ENCODE assay signal across 17 cellular contexts in genomic region chr12:49364989-49365388, GRCh38. TPM values are rescaled to one million over a fixed set of nuclear protein-coding genes. Genes with fewer than 3 reads are reported as not detected.
DNase-seq lines count a peak whose midpoint lies in the region; ATAC-seq, FAIRE-seq and TF ChIP-seq lines count a peak whose summit lies in the region.
"Had no signal": no experiment of that assay in that cellular context is flagged by ENCODE, and none has a peak within 500 bp of the region (broad histone marks: within the 10 kb centered on the region; RNA-seq: fewer than 3 reads in every experiment).

No MANE protein-coding gene starts in this region.

- CTCF ChIA-PET in MCF 10A (lab: Yijun Ruan, JAX) = interaction anchor here (0.7 to 3.1 kb wide), 4 partner anchors 18 to 149 kb away, joined by 3 to 21 read pairs (median 9); partner anchors contain the start of gene DNAJC22
- CTCF ChIA-PET in PC-3 (lab: Charles Lee) = no interaction called here

- peaks cover 30% of the 10 kb centered on the region for H3K79me2 ChIP-seq in PC-3 (ENCODE audit: low read length)

- no peaks in the 10 kb centered on the region for H3K36me3 ChIP-seq in breast epithelium
- H3K36me3 ChIP-seq in PC-3 (ENCODE audit: low read depth, low read length) = no peaks in the 10 kb centered on the region
- no peaks in the 10 kb centered on the region for H3K36me3 ChIP-seq in skeletal muscle satellite cell (ENCODE audit: insufficient read depth, low read length)

- H3K27ac ChIP-seq in breast epithelium (no peak overlapping the region), PC-3 (ENCODE audit: low read length) (peak overlapping the region; percentile 42), epithelial cell of prostate (peak overlapping the region; percentile 84)
- H3K27ac ChIP-seq: psoas muscle had no signal

- H4K20me1 ChIP-seq in PC-3 (ENCODE audit: low read length) = peaks cover 6% of the 10 kb centered on the region

- intact Hi-C loops in MCF 10A (cut with micrococcal nuclease) (no loop called here), breast epithelium (cut with DNase I; ENCODE audit: low total_unique reads) (no loop called here), PC-3 (cut with micrococcal nuclease) (no loop called here)

- no peak overlapping the region for H3K27ac Mint-ChIP-seq in MCF 10A (ENCODE audit: low read depth, unreplicated experiment)
- H3K27ac Mint-ChIP-seq: stimulated activated naive B cell treated with anti-CD40 and anti-IgM and Interleukin-4, amounts not matched to agents 10 μg/mL and 1 μg/mL and 100 μg/mL, for 72 hours had no signal

- H3F3A ChIP-seq in PC-3 (ENCODE audit: low read length, unreplicated experiment) = no peaks in the 10 kb centered on the region

- FAIRE-seq in D721Med (lab: Jason Lieb, UNC) = no peak

- TF ChIP-seq POLR2A in breast epithelium (IDR thresholded peaks at IDR 0.05) = no peak

- peaks cover 24% of the 10 kb centered on the region for H3K4me1 Mint-ChIP-seq in MCF 10A (ENCODE audit: insufficient read depth, unreplicated experiment)

- H3K9ac ChIP-seq in PC-3 (ENCODE audit: low read length) (no peak overlapping the region), skeletal muscle satellite cell (ENCODE audit: low read depth, low read length) (peak overlapping the region; percentile 11)

- no peaks in the 10 kb centered on the region for H3K9me3 Mint-ChIP-seq in MCF 10A (ENCODE audit: unreplicated experiment)
- H3K9me3 Mint-ChIP-seq: brain; stimulated activated naive B cell treated with anti-CD40 and anti-IgM and Interleukin-4, amounts not matched to agents 10 μg/mL and 1 μg/mL and 100 μg/mL, for 72 hours had no signal

- H3K36me3 Mint-ChIP-seq in MCF 10A (ENCODE audit: insufficient read depth, unreplicated experiment) = no peaks in the 10 kb centered on the region
- H3K36me3 Mint-ChIP-seq: brain had no signal

- H3K4me1 ChIP-seq in breast epithelium (no peaks in the 10 kb centered on the region), PC-3 (ENCODE audit: insufficient read depth, low read length) (peaks cover 34% of the 10 kb centered on the region), skeletal muscle satellite cell (ENCODE audit: control insufficient read depth, insufficient read depth, low read length) (peaks cover 35% of the 10 kb centered on the region)

- TF ChIP-seq CTCF in MCF 10A (IDR thresholded peaks at IDR 0.05; ENCODE audit: unreplicated experiment) (no peak), breast epithelium (IDR thresholded peaks at IDR 0.05) (no peak), PC-3 (conservative IDR thresholded peaks at IDR 0.05; ENCODE audit: low read depth, low read length) (no peak), D721Med (IDR thresholded peaks at IDR 0.05; ENCODE audit: insufficient read depth, missing control alignments) (no peak)

- H2AFZ ChIP-seq in PC-3 (ENCODE audit: low read length) = no peak overlapping the region

- POLR2A ChIA-PET in MCF 10A (lab: Yijun Ruan, JAX) = interaction anchor here (1.2 to 4.0 kb wide), 8 partner anchors 42 to 257 kb away, joined by 3 to 57 read pairs (median 11); partner anchors contain the start of genes TROAP, TUBA1B and TUBA1C
- POLR2A ChIA-PET in PC-3 (lab: Charles Lee; ENCODE audit: unreplicated experiment) = no interaction called here

- H3K9me2 ChIP-seq in PC-3 (replicated peaks; ENCODE audit: low read length) = no peaks in the 10 kb centered on the region

- H3K4me3 ChIP-seq in breast epithelium (no peak overlapping the region), PC-3 (ENCODE audit: low read length) (no peak overlapping the region), skeletal muscle satellite cell (ENCODE audit: low read length) (no peak overlapping the region)
- H3K4me3 ChIP-seq: psoas muscle had no signal

- H3K4me2 ChIP-seq in PC-3 (ENCODE audit: low read length) = peak overlapping the region; percentile 94
- H3K4me2 ChIP-seq in skeletal muscle satellite cell (ENCODE audit: low read length) = peak overlapping the region; percentile 86

- H3K4me3 Mint-ChIP-seq in MCF 10A (ENCODE audit: unreplicated experiment) = no peak overlapping the region
- H3K4me3 Mint-ChIP-seq: stimulated activated naive B cell treated with anti-CD40 and anti-IgM and Interleukin-4, amounts not matched to agents 10 μg/mL and 1 μg/mL and 100 μg/mL, for 72 hours had no signal

- H3K27me3 ChIP-seq in breast epithelium (no peaks in the 10 kb centered on the region), PC-3 (ENCODE audit: low read length) (no peaks in the 10 kb centered on the region), skeletal muscle satellite cell (ENCODE audit: control insufficient read depth, insufficient read depth, low read length) (no peaks in the 10 kb centered on the region)

- no peaks in the 10 kb centered on the region for H3K9me3 ChIP-seq in breast epithelium
- H3K9me3 ChIP-seq in PC-3 (ENCODE audit: low read length) = no peaks in the 10 kb centered on the region
- no peaks in the 10 kb centered on the region for H3K9me3 ChIP-seq in skeletal muscle satellite cell (replicated peaks; ENCODE audit: low read length)
- H3K9me3 ChIP-seq: psoas muscle had no signal

- ATAC-seq in PC-3 = no peak
- ATAC-seq: psoas muscle; stimulated activated naive B cell treated with anti-CD40 and anti-IgM and Interleukin-4, amounts not matched to agents 10 μg/mL and 1 μg/mL and 100 μg/mL, for 72 hours had no signal

- DNase-seq in MCF 10A (ENCODE audit: unreplicated experiment) (peak; percentile 79), breast epithelium (ENCODE audit: low spot score in 2 of 2) (no peak), PC-3 (peak; percentile 66), epithelial cell of prostate (ENCODE audit: low read depth, low spot score) (no peak), NCI-H146 (lab: John Stamatoyannopoulos, UW) (no peak), mucosa of gallbladder (ENCODE audit: low spot score) (no peak), D721Med (ENCODE audit: insufficient read length, low spot score) (no peak)
- DNase-seq: activated CD4-positive, alpha-beta T cell treated with anti-CD3 and anti-CD28 coated beads for 1 hour; activated T-cell treated with anti-CD3 and anti-CD28 coated beads, Interleukin-2, amount 50 U/mL, for 48 hours; DMS79 treated with DMSO at 0.1 percent for 48 hours; GOT3; NCI-H1092 treated with DMSO at 0.1 percent for 48 hours; psoas muscle; stimulated activated CD4-positive, alpha-beta T cell treated with anti-CD3 and anti-CD28 coated beads, Interleukin-4, amount 100 ng/mL, for 1 hour; stimulated activated naive B cell treated with anti-CD40 and anti-IgM and Interleukin-4, amounts not matched to agents 10 μg/mL and 1 μg/mL and 100 μg/mL, for 72 hours had no signal

- BruUV-seq in MCF 10A (replicated peaks; lab: Mats Ljungman, UMichigan) (no TSS peak), PC-3 (replicated peaks; lab: Mats Ljungman, UMichigan) (no TSS peak)

- H3K27me3 Mint-ChIP-seq in MCF 10A (ENCODE audit: insufficient read depth, unreplicated experiment) = no peaks in the 10 kb centered on the region

RNA-seq across cellular contexts. Expression of gene SPATS2, which starts 2.3 kb away (rescaled TPM):
- 21.0 and 26.0 TPM in 2 replicates for total RNA-seq in MCF 10A (2022)
- total RNA-seq in breast epithelium = 10 to 100 TPM; 13.8 to 24.0 (median 22.0) TPM
- 27.0 and 29.0 TPM in 2 replicates for total RNA-seq in PC-3 (2014; rRNA removed)
- 15.7 and 21.3 TPM in 2 replicates for total RNA-seq in skeletal muscle satellite cell (2012; rRNA removed)
- total RNA-seq in mucosa of gallbladder = 32.1 TPM

RNA-seq across cellular contexts. Expression of gene DNAJC22, which starts 18.3 kb away (rescaled TPM):
- total RNA-seq in MCF 10A (2022) (0.25 and 0.33 TPM in 2 replicates), breast epithelium (1 to 10 TPM in 2 of 3 donors, not detected in 1; 3.6 to 5.0 TPM), PC-3 (2014; rRNA removed) (12.9 and 16.8 TPM in 2 replicates), mucosa of gallbladder (73.7 TPM)
- 0.25 and 0.66 TPM in 2 replicates for total RNA-seq in skeletal muscle satellite cell (2012; rRNA removed)

RNA-seq across cellular contexts. Expression of gene C1QL4, which starts 28.0 kb away (rescaled TPM):
- 0.20 TPM in 1 of 2 replicates, not detected in the other for total RNA-seq in MCF 10A (2022)
- under 1 TPM in 2 of 3 donors, not detected in 1; 0.33 to 0.44 TPM for total RNA-seq in breast epithelium
- 5.3 and 6.9 TPM in 2 replicates for total RNA-seq in PC-3 (2014; rRNA removed)
- 0.22 TPM in 1 of 2 replicates, not detected in the other for total RNA-seq in skeletal muscle satellite cell (2012; rRNA removed)
- 0.12 TPM for total RNA-seq in mucosa of gallbladder
- total RNA-seq: psoas muscle had no signal

RNA-seq across cellular contexts. Expression of gene TROAP, which starts 41.9 kb away (rescaled TPM):
- 30.8 and 41.9 TPM in 2 replicates for total RNA-seq in MCF 10A (2022)
- total RNA-seq in breast epithelium = 1 to 10 TPM in 1 of 3 donors, under 1 TPM in 2; 0.29 to 1.8 (median 0.66) TPM
- total RNA-seq in PC-3 (2014; rRNA removed) = 99.2 and 103 TPM in 2 replicates
- 7.0 and 7.6 TPM in 2 replicates for total RNA-seq in skeletal muscle satellite cell (2012; rRNA removed)
- 2.0 TPM for total RNA-seq in mucosa of gallbladder

Comparison
In these comparisons a context has a peak if more than half of its experiments do, and no peak if none do; other contexts are left out.
1. DNase-seq: peak in MCF 10A (single experiment) and PC-3 (single experiment); none in breast epithelium (0 of 2), epithelial cell of prostate (single experiment), NCI-H146 (single experiment), mucosa of gallbladder (single experiment) and D721Med (single experiment).
2. H3K27ac ChIP-seq: peak in PC-3 (single experiment) and epithelial cell of prostate (single experiment); none in breast epithelium (0 of 2).